ENCODE assay signal across 8 cellular contexts in genomic region chr1:182786223-182787001, GRCh38. TPM values are rescaled to one million over a fixed set of nuclear protein-coding genes. Genes with fewer than 3 reads are reported as not detected.
DNase-seq lines count a peak whose midpoint lies in the region; ATAC-seq and TF ChIP-seq lines count a peak whose summit lies in the region.

No MANE protein-coding gene starts in this region.

- H2AFZ ChIP-seq in DND-41 (ENCODE audit: low read depth, low read length) = no peak overlapping the region

- peaks cover 30% of the 10 kb centered on the region for H3K4me1 ChIP-seq in DND-41 (ENCODE audit: insufficient read depth, low read length)

- ATAC-seq in DND-41 (ENCODE audit: insufficient read depth, low read depth) (0 out of 3 replicates have a peak, but pooled peaks have one; percentile 20), HG02840 (IDR thresholded peaks at IDR 0.05; ENCODE audit: low FRiP score, unreplicated experiment) (no peak), HG03460 (IDR thresholded peaks at IDR 0.05; ENCODE audit: unreplicated experiment) (no peak)

- no peak overlapping the region for H3K4me2 ChIP-seq in DND-41 (ENCODE audit: insufficient read depth, low read length)

- DNase-seq in DND-41 (peak; percentile 54), M059J (ENCODE audit: low read depth) (peak; percentile 56), SIG-M5 treated with dmso at 0.1 percent for 504 hours (lab: John Stamatoyannopoulos, UW; ENCODE audit: unreplicated experiment) (peak; percentile 78), astrocyte of the hippocampus (ENCODE audit: low read depth, low spot score) (peak; percentile 76), iPS-NIHi11 (ENCODE audit: low spot score) (peak; percentile 65)
- peak; percentile 17 to 29 for DNase-seq in stimulated activated CD4-positive, alpha-beta T cell treated with anti-CD3 and anti-CD28 coated beads, Interleukin-15, amount 100 ng/mL, for 48 hours (ENCODE audit: low read depth in 2 of 2)

- no peak overlapping the region for H3K27ac ChIP-seq in DND-41 (ENCODE audit: low read length)

- H3K9ac ChIP-seq in DND-41 (ENCODE audit: low read depth, low read length) = no peak overlapping the region

- no peaks in the 10 kb centered on the region for H4K20me1 ChIP-seq in DND-41 (ENCODE audit: insufficient read depth, low read length)

- peaks cover 14% of the 10 kb centered on the region for H3K27me3 ChIP-seq in DND-41 (ENCODE audit: insufficient read depth, low read length, poor library complexity)

- H3K79me2 ChIP-seq in DND-41 (ENCODE audit: insufficient read depth, low read length) = no peaks in the 10 kb centered on the region

- no peak overlapping the region for H3K4me3 ChIP-seq in DND-41 (ENCODE audit: low read depth in 1 of 2, low read length in 2 of 2)

- TF ChIP-seq CTCF in DND-41 (IDR thresholded peaks at IDR 0.05; ENCODE audit: borderline replicate concordance, extremely low read depth, low read length, poor library complexity, severe bottlenecking) = peak; percentile 76

- H3K36me3 ChIP-seq in DND-41 (ENCODE audit: insufficient read depth, low read length) = no peaks in the 10 kb centered on the region

- H3K9me3 ChIP-seq in DND-41 (ENCODE audit: insufficient read depth, low read length, severe bottlenecking) = no peaks in the 10 kb centered on the region

RNA-seq across cellular contexts. Expression of gene NPL, which starts 3.2 kb away (rescaled TPM):
- total RNA-seq in M059J (2014; rRNA removed; shearing (Covaris generic)) = 0.86 and 1.1 TPM in 2 replicates

RNA-seq across cellular contexts. Expression of gene DHX9, which starts 52.7 kb away (rescaled TPM):
- 107 and 160 TPM in 2 replicates for total RNA-seq in M059J (2014; rRNA removed; shearing (Covaris generic))

Comparison
In these comparisons a context has a peak if more than half of its experiments do, and no peak if none do; other contexts are left out.
1. DNase-seq: peak in every context shown above with its lines; median percentile 78 in SIG-M5 treated with dmso at 0.1 percent for 504 hours; 76 in astrocyte of the hippocampus; 65 in iPS-NIHi11; 56 in M059J; 54 in DND-41; 23 in stimulated activated CD4-positive, alpha-beta T cell treated with anti-CD3 and anti-CD28 coated beads, Interleukin-15, amount 100 ng/mL, for 48 hours.